In genomic region chr6:45185403-45186251, GRCh38 we compare ENCODE assay signal across 18 cellular contexts.
A peak's percentile ranks its signal among the peaks of the same experiment; 100 is the strongest.
DNase-seq lines count a peak whose midpoint lies in the region; ATAC-seq and TF ChIP-seq lines count a peak whose summit lies in the region.
"Had no signal": no experiment of that assay in that cellular context is flagged by ENCODE, and none has a peak within 500 bp of the region (broad histone marks: within the 10 kb centered on the region; RNA-seq: fewer than 3 reads in every experiment).

No MANE protein-coding gene starts in this region.

- no peak for ATAC-seq in GM19452 (IDR thresholded peaks at IDR 0.05; ENCODE audit: unreplicated experiment)
- ATAC-seq in HG02759 (IDR thresholded peaks at IDR 0.05; ENCODE audit: unreplicated experiment): no peak
- ATAC-seq: stimulated activated naive B cell treated with anti-CD40 and anti-IgM and Interleukin-4, amounts not matched to agents 10 μg/mL and 1 μg/mL and 100 μg/mL, for 72 hours had no signal

- H3K4me1 ChIP-seq in mesendoderm (ENCODE audit: control insufficient read depth, low read depth, low read length): peaks cover 4% of the 10 kb centered on the region
- H3K4me1 ChIP-seq: prostate gland had no signal

- H3K18ac ChIP-seq in mesendoderm (ENCODE audit: low read length): no peak overlapping the region

- no peak overlapping the region for H2BK15ac ChIP-seq in mesendoderm (replicated peaks; ENCODE audit: low read depth)

- no peak overlapping the region for H3K23ac ChIP-seq in mesendoderm (ENCODE audit: low read length)

- no peak overlapping the region for H3K4me2 ChIP-seq in mesendoderm (ENCODE audit: low read length)
- H3K4me2 ChIP-seq: BLaER1 treated with 17β-estradiol and CSF1 and Interleukin-3, amounts not matched to agents 10 nM and 100 nM had no signal

- H3K4ac ChIP-seq in mesendoderm (ENCODE audit: low read depth, low read length): no peak overlapping the region

- peaks cover 8% of the 10 kb centered on the region for H3K36me3 Mint-ChIP-seq in activated naive CD8-positive, alpha-beta T cell
- no peaks in the 10 kb centered on the region for H3K36me3 Mint-ChIP-seq in HFFc6 (ENCODE audit: low read depth)
- H3K36me3 Mint-ChIP-seq: naive B cell; stimulated activated naive B cell treated with anti-CD40 and anti-IgM and Interleukin-4, amounts not matched to agents 10 μg/mL and 1 μg/mL and 100 μg/mL, for 72 hours had no signal

- no CpG with 5 or more reads among the region's 2 CpGs for WGBS in mesendoderm (ENCODE audit: extremely low coverage, insufficient coverage, low lambda C conversion rate)

- H3K27me3 ChIP-seq in mesendoderm (ENCODE audit: insufficient read depth, low read length, poor library complexity): no peaks in the 10 kb centered on the region
- H3K27me3 ChIP-seq: BLaER1 treated with 17β-estradiol and CSF1 and Interleukin-3, amounts not matched to agents 10 nM and 100 nM had no signal

- H3K27me3 Mint-ChIP-seq in activated naive CD8-positive, alpha-beta T cell: no peaks in the 10 kb centered on the region
- H3K27me3 Mint-ChIP-seq in HFFc6 (ENCODE audit: insufficient read depth): no peaks in the 10 kb centered on the region
- H3K27me3 Mint-ChIP-seq: naive B cell; stimulated activated naive B cell treated with anti-CD40 and anti-IgM and Interleukin-4, amounts not matched to agents 10 μg/mL and 1 μg/mL and 100 μg/mL, for 72 hours had no signal

- peaks cover 42% of the 10 kb centered on the region for H3K4me1 Mint-ChIP-seq in activated naive CD8-positive, alpha-beta T cell (ENCODE audit: low read depth)
- H3K4me1 Mint-ChIP-seq in HFFc6 (ENCODE audit: low read depth): peaks cover 11% of the 10 kb centered on the region

- no peaks in the 10 kb centered on the region for H3K79me2 ChIP-seq in mesendoderm (ENCODE audit: control insufficient read depth, insufficient read depth, low read length)

- no peak overlapping the region for H4K8ac ChIP-seq in mesendoderm (ENCODE audit: low read depth, low read length)

- no peaks in the 10 kb centered on the region for H3K9me3 Mint-ChIP-seq in activated naive CD8-positive, alpha-beta T cell (ENCODE audit: low read depth)
- H3K9me3 Mint-ChIP-seq in HFFc6: no peaks in the 10 kb centered on the region

- no peaks in the 10 kb centered on the region for H3K36me3 ChIP-seq in mesendoderm (ENCODE audit: control insufficient read depth, insufficient read depth, low read length)
- H3K36me3 ChIP-seq: BLaER1 treated with 17β-estradiol and CSF1 and Interleukin-3, amounts not matched to agents 10 nM and 100 nM; prostate gland had no signal

- no peak overlapping the region for H3K27ac ChIP-seq in mesendoderm (ENCODE audit: low read depth, low read length)
- H3K27ac ChIP-seq: BLaER1 treated with 17β-estradiol and CSF1 and Interleukin-3, amounts not matched to agents 10 nM and 100 nM; prostate gland had no signal

- in situ Hi-C loops in KBM-7 (cut with MboI; ENCODE audit: low pct_unique_long_range_greater_than_20kb, low sequenced_read_pairs): no loop called here

- H3K56ac ChIP-seq in mesendoderm (ENCODE audit: low read length): peak overlapping the region; percentile 47

- no peak overlapping the region for H2BK5ac ChIP-seq in mesendoderm (ENCODE audit: low read length)

- peak overlapping the region; percentile 62 for H2AK5ac ChIP-seq in mesendoderm (ENCODE audit: low read length)

- H3K4me3 Mint-ChIP-seq in activated naive CD8-positive, alpha-beta T cell: peak overlapping the region; percentile 46
- H3K4me3 Mint-ChIP-seq in HFFc6: no peak overlapping the region
- H3K4me3 Mint-ChIP-seq: naive B cell; stimulated activated naive B cell treated with anti-CD40 and anti-IgM and Interleukin-4, amounts not matched to agents 10 μg/mL and 1 μg/mL and 100 μg/mL, for 72 hours; T-helper 1 cell treated with Interleukin-12 subunit alpha and Interleukin-12 subunit beta and Interleukin-4 antibody, amounts not matched to agents 30 μg/mL and 1 μg/mL, for 36 hours had no signal

- H3K9ac ChIP-seq in mesendoderm (ENCODE audit: low read length): no peak overlapping the region
- H3K9ac ChIP-seq: BLaER1 treated with 17β-estradiol and CSF1 and Interleukin-3, amounts not matched to agents 10 nM and 100 nM had no signal

- no peak for TF ChIP-seq CTCF in HFFc6 (IDR thresholded peaks at IDR 0.05)

- no peak overlapping the region for H3K4me3 ChIP-seq in mesendoderm (ENCODE audit: low read length)
- H3K4me3 ChIP-seq: BLaER1 treated with 17β-estradiol and CSF1 and Interleukin-3, amounts not matched to agents 10 nM and 100 nM; lung; prostate gland had no signal

- no peak overlapping the region for H4K5ac ChIP-seq in mesendoderm (ENCODE audit: low read length)

- H2BK120ac ChIP-seq in mesendoderm (ENCODE audit: low read depth, low read length): no peak overlapping the region

- peak overlapping the region; percentile 87 for H3K27ac Mint-ChIP-seq in activated naive CD8-positive, alpha-beta T cell
- H3K27ac Mint-ChIP-seq in HFFc6: no peak overlapping the region
- H3K27ac Mint-ChIP-seq: naive B cell; stimulated activated naive B cell treated with anti-CD40 and anti-IgM and Interleukin-4, amounts not matched to agents 10 μg/mL and 1 μg/mL and 100 μg/mL, for 72 hours; T-helper 1 cell treated with Interleukin-12 subunit alpha and Interleukin-12 subunit beta and Interleukin-4 antibody, amounts not matched to agents 30 μg/mL and 1 μg/mL, for 36 hours had no signal

- peak; percentile 24 for DNase-seq in NK-92 treated with Interleukin-12 subunit alpha and Interleukin-12 subunit beta, amount 100 ng/mL, for 24 hours (lab: John Stamatoyannopoulos, UW)
- no peak for DNase-seq in NK-92 (lab: John Stamatoyannopoulos, UW; ENCODE audit: unreplicated experiment)
- DNase-seq in KBM-7: peak; percentile 52
- no peak for DNase-seq in mesendoderm
- DNase-seq in HFFc6: no peak
- DNase-seq: cortex of kidney; Kasumi-1; naive B cell; NCI-H1436 treated with DMSO at 0.1 percent for 48 hours; Right ventricle myocardium superior; stimulated activated naive B cell treated with anti-CD40 and anti-IgM and Interleukin-4, amounts not matched to agents 10 μg/mL and 1 μg/mL and 100 μg/mL, for 72 hours had no signal

- no peaks in the 10 kb centered on the region for H3K79me1 ChIP-seq in mesendoderm (ENCODE audit: low read length)

Comparison
In these comparisons a context has a peak if more than half of its experiments do, and no peak if none do; other contexts are left out.
1. DNase-seq: peak in NK-92 treated with Interleukin-12 subunit alpha and Interleukin-12 subunit beta, amount 100 ng/mL, for 24 hours (single experiment) and KBM-7 (single experiment); none in NK-92 (single experiment), mesendoderm (single experiment) and HFFc6 (single experiment).